ENCODE assay signal across 1 cellular context in the genomic region with DNA sequence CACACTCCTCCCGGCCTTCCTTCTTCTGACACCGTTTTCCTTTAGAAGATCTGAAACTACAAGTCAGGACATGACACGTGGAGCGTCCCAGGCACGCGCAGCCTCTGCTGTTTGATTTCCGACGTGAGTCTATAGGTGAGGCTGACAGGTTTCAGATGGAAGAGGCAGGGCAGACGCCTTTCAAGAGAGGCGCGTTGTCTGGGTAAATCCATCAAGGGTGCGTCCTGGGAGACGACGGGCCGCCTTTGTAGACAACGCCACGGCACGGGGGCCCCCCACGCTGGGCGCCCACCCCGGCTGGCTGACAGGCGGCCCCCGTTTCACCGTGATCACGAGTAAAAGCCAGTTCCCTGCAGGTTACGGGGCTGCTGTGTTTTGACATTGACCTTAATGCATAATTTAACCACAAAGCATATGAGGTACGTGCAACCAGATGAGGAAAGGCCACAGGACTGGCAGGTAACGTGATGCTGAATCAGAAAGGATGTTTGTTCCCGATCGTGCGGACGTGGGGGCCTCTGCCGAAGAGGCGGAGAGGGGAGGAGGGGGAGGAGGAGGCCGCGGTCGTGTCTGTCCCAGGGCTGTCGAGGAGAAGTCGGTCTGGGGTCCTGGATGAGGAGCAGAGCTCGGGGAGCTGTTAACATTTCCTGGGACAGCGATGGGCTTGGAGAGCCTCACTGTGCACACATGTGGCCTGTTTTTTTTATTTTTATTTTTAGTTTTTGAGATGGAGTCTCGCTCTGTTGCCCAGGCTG.
TF ChIP-seq lines count a peak whose summit lies in the region.

No MANE protein-coding gene starts in this region.

TF ChIP-seq in WTC11, 78 proteins besides CTCF, POLR2A, EP300 and RAD21 (continued from another document):
- TF ChIP-seq ZBTB43 (CRISPR knock-in tag; IDR thresholded peaks at IDR 0.05) (no peak), TEAD4 (CRISPR knock-in tag; IDR thresholded peaks at IDR 0.05) (no peak)
- TF ChIP-seq, protein P1, sequence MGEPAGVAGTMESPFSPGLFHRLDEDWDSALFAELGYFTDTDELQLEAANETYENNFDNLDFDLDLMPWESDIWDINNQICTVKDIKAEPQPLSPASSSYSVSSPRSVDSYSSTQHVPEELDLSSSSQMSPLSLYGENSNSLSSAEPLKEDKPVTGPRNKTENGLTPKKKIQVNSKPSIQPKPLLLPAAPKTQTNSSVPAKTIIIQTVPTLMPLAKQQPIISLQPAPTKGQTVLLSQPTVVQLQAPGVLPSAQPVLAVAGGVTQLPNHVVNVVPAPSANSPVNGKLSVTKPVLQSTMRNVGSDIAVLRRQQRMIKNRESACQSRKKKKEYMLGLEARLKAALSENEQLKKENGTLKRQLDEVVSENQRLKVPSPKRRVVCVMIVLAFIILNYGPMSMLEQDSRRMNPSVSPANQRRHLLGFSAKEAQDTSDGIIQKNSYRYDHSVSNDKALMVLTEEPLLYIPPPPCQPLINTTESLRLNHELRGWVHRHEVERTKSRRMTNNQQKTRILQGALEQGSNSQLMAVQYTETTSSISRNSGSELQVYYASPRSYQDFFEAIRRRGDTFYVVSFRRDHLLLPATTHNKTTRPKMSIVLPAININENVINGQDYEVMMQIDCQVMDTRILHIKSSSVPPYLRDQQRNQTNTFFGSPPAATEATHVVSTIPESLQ (CRISPR knock-in tag; IDR thresholded peaks at IDR 0.05) = no peak
- TF ChIP-seq, protein P2, sequence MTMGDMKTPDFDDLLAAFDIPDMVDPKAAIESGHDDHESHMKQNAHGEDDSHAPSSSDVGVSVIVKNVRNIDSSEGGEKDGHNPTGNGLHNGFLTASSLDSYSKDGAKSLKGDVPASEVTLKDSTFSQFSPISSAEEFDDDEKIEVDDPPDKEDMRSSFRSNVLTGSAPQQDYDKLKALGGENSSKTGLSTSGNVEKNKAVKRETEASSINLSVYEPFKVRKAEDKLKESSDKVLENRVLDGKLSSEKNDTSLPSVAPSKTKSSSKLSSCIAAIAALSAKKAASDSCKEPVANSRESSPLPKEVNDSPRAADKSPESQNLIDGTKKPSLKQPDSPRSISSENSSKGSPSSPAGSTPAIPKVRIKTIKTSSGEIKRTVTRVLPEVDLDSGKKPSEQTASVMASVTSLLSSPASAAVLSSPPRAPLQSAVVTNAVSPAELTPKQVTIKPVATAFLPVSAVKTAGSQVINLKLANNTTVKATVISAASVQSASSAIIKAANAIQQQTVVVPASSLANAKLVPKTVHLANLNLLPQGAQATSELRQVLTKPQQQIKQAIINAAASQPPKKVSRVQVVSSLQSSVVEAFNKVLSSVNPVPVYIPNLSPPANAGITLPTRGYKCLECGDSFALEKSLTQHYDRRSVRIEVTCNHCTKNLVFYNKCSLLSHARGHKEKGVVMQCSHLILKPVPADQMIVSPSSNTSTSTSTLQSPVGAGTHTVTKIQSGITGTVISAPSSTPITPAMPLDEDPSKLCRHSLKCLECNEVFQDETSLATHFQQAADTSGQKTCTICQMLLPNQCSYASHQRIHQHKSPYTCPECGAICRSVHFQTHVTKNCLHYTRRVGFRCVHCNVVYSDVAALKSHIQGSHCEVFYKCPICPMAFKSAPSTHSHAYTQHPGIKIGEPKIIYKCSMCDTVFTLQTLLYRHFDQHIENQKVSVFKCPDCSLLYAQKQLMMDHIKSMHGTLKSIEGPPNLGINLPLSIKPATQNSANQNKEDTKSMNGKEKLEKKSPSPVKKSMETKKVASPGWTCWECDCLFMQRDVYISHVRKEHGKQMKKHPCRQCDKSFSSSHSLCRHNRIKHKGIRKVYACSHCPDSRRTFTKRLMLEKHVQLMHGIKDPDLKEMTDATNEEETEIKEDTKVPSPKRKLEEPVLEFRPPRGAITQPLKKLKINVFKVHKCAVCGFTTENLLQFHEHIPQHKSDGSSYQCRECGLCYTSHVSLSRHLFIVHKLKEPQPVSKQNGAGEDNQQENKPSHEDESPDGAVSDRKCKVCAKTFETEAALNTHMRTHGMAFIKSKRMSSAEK (CRISPR knock-in tag; IDR thresholded peaks at IDR 0.05; ENCODE audit: borderline replicate concordance) = no peak
